In the genomic region with DNA sequence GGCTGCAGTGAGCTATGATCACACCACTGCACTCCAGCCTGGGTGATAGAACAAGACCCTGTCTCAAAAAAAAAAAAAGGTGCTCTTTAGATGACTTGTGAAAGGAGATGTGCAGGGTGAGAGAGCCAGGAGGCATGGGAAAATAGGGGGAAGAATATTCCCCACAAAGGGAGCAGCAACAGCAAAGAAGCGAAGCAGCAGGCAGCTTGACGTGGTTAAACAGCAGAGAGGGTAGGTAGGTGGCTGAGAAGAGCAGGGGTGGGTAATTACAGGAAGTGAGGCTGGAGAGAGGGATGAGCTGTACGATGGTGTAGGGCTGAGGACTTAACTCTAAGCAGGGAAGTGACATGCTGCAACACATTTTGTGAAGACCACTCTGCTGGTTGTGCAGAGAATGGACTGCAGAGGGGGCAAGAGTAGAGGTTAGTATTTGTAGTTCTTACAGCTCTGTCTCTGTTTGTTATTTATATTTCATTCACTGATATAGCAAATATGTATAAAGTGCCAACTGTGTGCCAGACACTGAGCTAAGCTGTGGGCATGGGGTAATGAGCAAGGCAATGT, we compare ENCODE assay signal across 8 cellular contexts. TPM values are rescaled to one million over a fixed set of nuclear protein-coding genes. Genes with fewer than 3 reads are reported as not detected.
DNase-seq lines count a peak whose midpoint lies in the region; ATAC-seq and TF ChIP-seq lines count a peak whose summit lies in the region.

No MANE protein-coding gene starts in this region.

- DNase-seq in AG08395 (ENCODE audit: low spot score) (peak; percentile 45), GM10248 (ENCODE audit: extremely low spot score) (peak; percentile 41), T-cell (peak in 28 of 34 experiments; percentile 11 to 55 (median 27)), dedifferentiated amniotic fluid mesenchymal stem cell (ENCODE audit: extremely low spot score) (peak; percentile 47)
- peak in 7 of 10 donors; percentile 12 to 56 (median 41) for DNase-seq in naive thymus-derived CD8-positive, alpha-beta T cell
- DNase-seq in activated CD4-positive, CD25-positive, alpha-beta regulatory T cell (lab: John Stamatoyannopoulos, UW): no peak

- ATAC-seq in T-cell (replicated peaks in 1 of 4): no peak
- peak; percentile 15 to 47 for ATAC-seq in naive thymus-derived CD8-positive, alpha-beta T cell
- no peak for ATAC-seq in GM18519 (IDR thresholded peaks at IDR 0.05; ENCODE audit: low FRiP score, unreplicated experiment)

- H3K4me3 Mint-ChIP-seq in IgD-negative memory B cell: peak overlapping the region; percentile 80 to 98 (median 91)
- H3K4me3 Mint-ChIP-seq in T-cell: peak overlapping the region; percentile 84 to 93 (median 87)
- H3K4me3 Mint-ChIP-seq in naive thymus-derived CD8-positive, alpha-beta T cell: peak overlapping the region; percentile 85 to 95 (median 93)

- TF ChIP-seq CTCF in GM10248 (IDR thresholded peaks at IDR 0.05; ENCODE audit: control extremely low read depth, extremely low read depth, low read depth, missing control alignments): peak; percentile 65

- CTCF ChIA-PET in GM10248 (lab: Yijun Ruan, JAX) (interaction anchor here (0.6 to 6.3 kb wide), 35 partner anchors 10 to 739 kb away, joined by 3 to 186 read pairs (median 5); partner anchors contain the start of genes CNEP1R1 and SNX20), T-cell (lab: Charles Lee) (interaction anchor here (0.6 to 4.6 kb wide), 17 partner anchors 9 to 739 kb away, joined by 3 to 54 read pairs (median 4); partner anchors contain the start of gene CNEP1R1 (in 2 of the 2))

- H3K27me3 Mint-ChIP-seq in IgD-negative memory B cell: no peaks in the 10 kb centered on the region
- H3K27me3 Mint-ChIP-seq in T-cell: no peaks in the 10 kb centered on the region
- no peaks in the 10 kb centered on the region for H3K27me3 Mint-ChIP-seq in naive thymus-derived CD8-positive, alpha-beta T cell

- H3K27ac Mint-ChIP-seq in IgD-negative memory B cell (peak overlapping the region in 2 of 3 donors; percentile 83 to 91), T-cell (peak overlapping the region; percentile 79 to 88)
- H3K27ac Mint-ChIP-seq in naive thymus-derived CD8-positive, alpha-beta T cell: peak overlapping the region; percentile 49 to 96 (median 90)

- H3K9me3 Mint-ChIP-seq in IgD-negative memory B cell: no peaks in the 10 kb centered on the region
- H3K9me3 Mint-ChIP-seq in T-cell: no peaks in the 10 kb centered on the region
- H3K9me3 Mint-ChIP-seq in naive thymus-derived CD8-positive, alpha-beta T cell: no peaks in the 10 kb centered on the region

- POLR2A ChIA-PET in GM10248 (lab: Yijun Ruan, JAX): interaction anchor here (0.7 kb wide), 1 partner anchor 9 kb away, joined by 3 read pairs; no protein-coding TSS in a partner anchor
- POLR2A ChIA-PET in T-cell (lab: Charles Lee): interaction anchor here (0.6 kb wide), 2 partner anchors 41 to 139 kb away, joined by 3 read pairs; no protein-coding TSS in a partner anchor
- POLR2A ChIA-PET in naive thymus-derived CD8-positive, alpha-beta T cell (lab: Charles Lee): interaction anchor here (0.7 to 3.7 kb wide), 3 partner anchors 42 to 143 kb away, joined by 3 to 29 read pairs (median 26); partner anchors contain the start of genes CNEP1R1 and TENT4B

- H3K4me1 Mint-ChIP-seq in IgD-negative memory B cell (peaks cover 20 to 29% (median 22%) of the 10 kb centered on the region in 3 donors), T-cell (peaks cover 46 to 50% (median 47%) of the 10 kb centered on the region in 3 donors)
- H3K4me1 Mint-ChIP-seq in naive thymus-derived CD8-positive, alpha-beta T cell: peaks cover 29 to 43% (median 40%) of the 10 kb centered on the region in 4 donors

- peaks cover 1% of the 10 kb centered on the region for H3K36me3 Mint-ChIP-seq in IgD-negative memory B cell
- H3K36me3 Mint-ChIP-seq in T-cell: peaks cover 18% of the 10 kb centered on the region
- H3K36me3 Mint-ChIP-seq in naive thymus-derived CD8-positive, alpha-beta T cell: peaks cover 0 to 39% (median 6%) of the 10 kb centered on the region in 3 donors

RNA-seq across cellular contexts. Expression of gene HEATR3, which starts 1.6 kb away (rescaled TPM):
- 6.9 TPM for polyA plus RNA-seq in IgD-negative memory B cell
- total RNA-seq in T-cell: 10 to 100 TPM; 17.0 to 28.4 (median 24.6) TPM
- total RNA-seq in naive thymus-derived CD8-positive, alpha-beta T cell: 10 to 100 TPM; 20.7 to 23.3 TPM
- polyA plus RNA-seq in naive thymus-derived CD8-positive, alpha-beta T cell: 1 to 10 TPM; 5.5 to 6.7 (median 5.6) TPM

RNA-seq across cellular contexts. Expression of gene CNEP1R1, which starts 42.3 kb away (rescaled TPM):
- polyA plus RNA-seq in IgD-negative memory B cell: 13.4 TPM
- total RNA-seq in T-cell: 10 to 100 TPM; 26.7 to 32.9 (median 27.5) TPM
- 10 to 100 TPM; 29.6 to 32.7 TPM for total RNA-seq in naive thymus-derived CD8-positive, alpha-beta T cell
- 10 to 100 TPM; 10.8 to 20.6 (median 12.3) TPM for polyA plus RNA-seq in naive thymus-derived CD8-positive, alpha-beta T cell

Comparison
In these comparisons a context has a peak if more than half of its experiments do, and no peak if none do; other contexts are left out.
1. DNase-seq: peak in AG08395 (single experiment), GM10248 (single experiment), T-cell (28 of 34), dedifferentiated amniotic fluid mesenchymal stem cell (single experiment) and naive thymus-derived CD8-positive, alpha-beta T cell (7 of 10); none in activated CD4-positive, CD25-positive, alpha-beta regulatory T cell (0 of 4).
2. ATAC-seq: peak in naive thymus-derived CD8-positive, alpha-beta T cell (2 of 2); none in T-cell (0 of 4) and GM18519 (single experiment).
3. Peak in every context shown above with its lines, with median percentiles within 50 percentile points of each other: H3K27ac Mint-ChIP-seq and H3K4me3 Mint-ChIP-seq.